Comparison of ENCODE assay signal across 1 cellular context in the genomic region with DNA sequence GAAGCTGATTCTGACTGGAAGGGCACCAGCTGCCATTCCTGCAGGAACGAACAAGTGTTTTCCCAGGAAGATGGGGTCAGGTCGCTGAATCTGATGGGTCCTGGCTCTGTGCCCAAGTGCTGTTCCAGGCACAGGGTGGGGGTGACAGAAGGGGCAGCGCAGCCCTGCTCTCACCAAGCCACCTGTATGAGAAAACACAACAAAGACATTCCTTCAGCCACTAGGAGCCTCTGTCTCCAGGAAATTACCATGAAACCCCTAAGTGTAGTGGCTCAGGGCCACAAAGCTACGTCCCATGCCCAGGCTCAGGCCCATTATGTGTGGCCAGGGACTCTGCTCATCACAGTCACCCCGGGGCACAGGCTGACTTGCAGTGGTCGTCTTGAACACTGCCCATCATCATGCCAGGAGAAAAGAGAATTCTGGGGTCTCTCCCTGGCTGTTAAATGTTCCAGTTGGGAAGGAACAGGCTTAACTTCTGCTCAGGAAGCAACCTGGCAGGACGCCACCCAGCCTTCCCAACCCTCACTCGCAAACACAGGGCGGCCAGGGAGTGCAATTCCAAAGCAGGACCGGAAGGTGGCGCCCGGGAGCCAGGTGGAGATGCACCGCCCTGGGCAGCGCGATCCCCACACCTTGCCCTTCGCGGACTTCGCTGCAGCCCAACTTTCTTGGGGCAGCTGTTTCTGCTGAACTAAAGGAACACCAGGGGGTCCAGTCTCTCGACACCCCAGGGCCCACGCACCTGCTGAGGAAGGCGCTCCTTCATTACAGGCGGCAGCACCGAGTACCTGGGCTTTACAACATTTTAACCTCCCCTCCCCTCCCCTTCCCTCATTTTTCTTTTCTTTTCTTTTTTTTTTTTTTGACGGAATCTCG.
TF ChIP-seq lines count a peak whose summit lies in the region.

No MANE protein-coding gene starts in this region.

TF ChIP-seq in WTC11, 78 proteins besides CTCF, POLR2A, EP300 and RAD21:
- TF ChIP-seq, protein P1, sequence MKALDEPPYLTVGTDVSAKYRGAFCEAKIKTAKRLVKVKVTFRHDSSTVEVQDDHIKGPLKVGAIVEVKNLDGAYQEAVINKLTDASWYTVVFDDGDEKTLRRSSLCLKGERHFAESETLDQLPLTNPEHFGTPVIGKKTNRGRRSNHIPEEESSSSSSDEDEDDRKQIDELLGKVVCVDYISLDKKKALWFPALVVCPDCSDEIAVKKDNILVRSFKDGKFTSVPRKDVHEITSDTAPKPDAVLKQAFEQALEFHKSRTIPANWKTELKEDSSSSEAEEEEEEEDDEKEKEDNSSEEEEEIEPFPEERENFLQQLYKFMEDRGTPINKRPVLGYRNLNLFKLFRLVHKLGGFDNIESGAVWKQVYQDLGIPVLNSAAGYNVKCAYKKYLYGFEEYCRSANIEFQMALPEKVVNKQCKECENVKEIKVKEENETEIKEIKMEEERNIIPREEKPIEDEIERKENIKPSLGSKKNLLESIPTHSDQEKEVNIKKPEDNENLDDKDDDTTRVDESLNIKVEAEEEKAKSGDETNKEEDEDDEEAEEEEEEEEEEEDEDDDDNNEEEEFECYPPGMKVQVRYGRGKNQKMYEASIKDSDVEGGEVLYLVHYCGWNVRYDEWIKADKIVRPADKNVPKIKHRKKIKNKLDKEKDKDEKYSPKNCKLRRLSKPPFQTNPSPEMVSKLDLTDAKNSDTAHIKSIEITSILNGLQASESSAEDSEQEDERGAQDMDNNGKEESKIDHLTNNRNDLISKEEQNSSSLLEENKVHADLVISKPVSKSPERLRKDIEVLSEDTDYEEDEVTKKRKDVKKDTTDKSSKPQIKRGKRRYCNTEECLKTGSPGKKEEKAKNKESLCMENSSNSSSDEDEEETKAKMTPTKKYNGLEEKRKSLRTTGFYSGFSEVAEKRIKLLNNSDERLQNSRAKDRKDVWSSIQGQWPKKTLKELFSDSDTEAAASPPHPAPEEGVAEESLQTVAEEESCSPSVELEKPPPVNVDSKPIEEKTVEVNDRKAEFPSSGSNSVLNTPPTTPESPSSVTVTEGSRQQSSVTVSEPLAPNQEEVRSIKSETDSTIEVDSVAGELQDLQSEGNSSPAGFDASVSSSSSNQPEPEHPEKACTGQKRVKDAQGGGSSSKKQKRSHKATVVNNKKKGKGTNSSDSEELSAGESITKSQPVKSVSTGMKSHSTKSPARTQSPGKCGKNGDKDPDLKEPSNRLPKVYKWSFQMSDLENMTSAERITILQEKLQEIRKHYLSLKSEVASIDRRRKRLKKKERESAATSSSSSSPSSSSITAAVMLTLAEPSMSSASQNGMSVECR (CRISPR knock-in tag; IDR thresholded peaks at IDR 0.05; ENCODE audit: borderline replicate concordance) = no peak
- TF ChIP-seq ZNF423 (CRISPR knock-in tag; IDR thresholded peaks at IDR 0.05) = peak; percentile 78
- no peak for TF ChIP-seq ATF2 (CRISPR knock-in tag; IDR thresholded peaks at IDR 0.05; ENCODE audit: borderline replicate concordance, low read depth)
- TF ChIP-seq ETV6 (CRISPR knock-in tag; IDR thresholded peaks at IDR 0.05) = peak; percentile 44; the same call in 1 of the 2 replicates
- TF ChIP-seq SP1 (CRISPR knock-in tag; conservative IDR thresholded peaks at IDR 0.05) = no peak
- TF ChIP-seq PRDM15 (CRISPR knock-in tag; IDR thresholded peaks at IDR 0.05) = no peak
- peak; percentile 100 for TF ChIP-seq ZNF121 (CRISPR knock-in tag; IDR thresholded peaks at IDR 0.05)
- TF ChIP-seq HMGXB4 (CRISPR knock-in tag; IDR thresholded peaks at IDR 0.05) = 0 out of 2 replicates have a peak, but pooled peaks have one; percentile 43
